ENCODE assay signal across 8 cellular contexts in the genomic region with DNA sequence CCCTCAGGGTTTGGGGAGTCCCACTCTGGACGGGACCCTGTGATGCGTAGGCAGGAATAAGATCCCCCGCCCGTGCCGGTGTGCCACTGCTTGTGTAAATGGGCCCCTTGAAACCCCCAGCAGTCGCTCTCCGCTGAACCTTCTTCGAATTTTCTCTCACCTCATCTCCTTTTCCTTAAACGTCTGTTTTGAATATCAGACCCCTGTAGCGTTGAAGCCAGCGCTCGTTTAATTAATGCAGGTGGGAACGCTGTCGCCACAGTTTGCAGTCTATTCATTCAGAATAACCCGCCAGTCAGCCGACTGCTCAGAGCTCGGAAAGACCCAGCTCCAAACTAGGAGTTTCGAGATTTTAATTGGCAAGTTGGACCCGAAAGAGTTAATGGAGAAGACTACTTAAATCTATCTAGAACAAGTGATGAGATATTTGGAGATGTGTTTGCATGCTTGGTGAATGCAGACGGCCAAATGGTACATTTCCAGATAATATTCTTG. TPM values are rescaled to one million over a fixed set of nuclear protein-coding genes. Genes with fewer than 3 reads are reported as not detected.
A peak's percentile ranks its signal among the peaks of the same experiment; 100 is the strongest.
DNase-seq lines count a peak whose midpoint lies in the region; FAIRE-seq and TF ChIP-seq lines count a peak whose summit lies in the region.

No MANE protein-coding gene starts in this region.

- POLR2A ChIA-PET in OCI-LY7 (lab: Charles Lee): interaction anchor here (0.5 to 3.5 kb wide), 13 partner anchors 9 to 362 kb away, joined by 3 to 14 read pairs (median 4); partner anchors contain the start of gene WDR89
- POLR2A ChIA-PET in H1 (lab: Charles Lee; ENCODE audit: partially characterized antibody): interaction anchor here (0.7 to 3.2 kb wide), 15 partner anchors 8 to 155 kb away, joined by 3 to 17 read pairs (median 4); partner anchors contain the start of gene WDR89

- peak overlapping the region; percentile 70 for H3K27ac ChIP-seq in OCI-LY7 (ENCODE audit: low read depth, low read length, poor library complexity, severe bottlenecking)
- peak overlapping the region; percentile 69 for H3K27ac ChIP-seq in H1 (ENCODE audit: low read depth, low read length)

- peak overlapping the region; percentile 22 for H3K27ac Mint-ChIP-seq in nephron progenitor cell

- intact Hi-C loops in OCI-LY7 (cut with micrococcal nuclease; ENCODE audit: unreplicated experiment): loop anchor here (1.0 to 2.0 kb wide), 3 partner anchors 97 to 182 kb away; partner anchors contain the start of gene WDR89

- H3K27me3 Mint-ChIP-seq in nephron progenitor cell (ENCODE audit: low read depth, poor library complexity): peaks cover 3% of the 10 kb centered on the region

- H3K4me3 ChIP-seq in GM12864 (ENCODE audit: low read depth, low read length): peak overlapping the region; percentile 88
- H3K4me3 ChIP-seq in H7 (ENCODE audit: insufficient read depth, low read depth, low read length): peak overlapping the region; percentile 86
- peak overlapping the region; percentile 92 for H3K4me3 ChIP-seq in OCI-LY7 (ENCODE audit: low read depth, low read length, poor library complexity, severe bottlenecking)
- peak overlapping the region; percentile 83 to 99 (median 88) for H3K4me3 ChIP-seq in H1 (ENCODE audit: extremely low read depth in 1 of 4, insufficient read depth in 2 of 4, low read depth in 3 of 4, low read length in 4 of 4)

- peaks cover 15% of the 10 kb centered on the region for H3K36me3 Mint-ChIP-seq in nephron progenitor cell (ENCODE audit: low read depth)

- CTCF ChIA-PET in OCI-LY7 (lab: Charles Lee; ENCODE audit: unreplicated experiment): no interaction called here
- CTCF ChIA-PET in H1 (lab: Charles Lee; ENCODE audit: partially characterized antibody): interaction anchor here (0.7 to 2.0 kb wide), 12 partner anchors 9 to 155 kb away, joined by 3 to 8 read pairs (median 4); no protein-coding TSS in a partner anchor

- no peak overlapping the region for H2AK5ac ChIP-seq in H1 (ENCODE audit: low read depth, low read length)

- H3K14ac ChIP-seq in H1 (ENCODE audit: insufficient read length): no peak overlapping the region

- H4K5ac ChIP-seq in H1 (ENCODE audit: insufficient read length, low read depth, low read length): peak overlapping the region; percentile 80

- H3K23ac ChIP-seq in H1 (ENCODE audit: insufficient read length): no peak overlapping the region

- H2BK5ac ChIP-seq in H1 (ENCODE audit: low read depth, low read length): peak overlapping the region; percentile 44; the same call in 1 of the 2 replicates

- no peaks in the 10 kb centered on the region for H3K27me3 ChIP-seq in H7 (ENCODE audit: control insufficient read depth, insufficient read depth, low read length)
- no peaks in the 10 kb centered on the region for H3K27me3 ChIP-seq in H1 (replicated peaks in 1 of 4; ENCODE audit: control insufficient read depth in 3 of 4, extremely low read depth in 1 of 4, insufficient read depth in 3 of 4, low read length in 3 of 4)

- H3K4me3 Mint-ChIP-seq in nephron progenitor cell: peak overlapping the region; percentile 91

- no peaks in the 10 kb centered on the region for H3K9me3 Mint-ChIP-seq in nephron progenitor cell

- peak in 1 of 2 experiments; percentile 13; a peak in 1 of 3 replicates for TF ChIP-seq POLR2A in H1 (IDR thresholded peaks at IDR 0.05; ENCODE audit: control extremely low read depth in 1 of 2, low read depth in 2 of 2, low read length in 2 of 2)

- peaks cover 14% of the 10 kb centered on the region; the same call in 1 of the 2 replicates for H4K20me1 ChIP-seq in OCI-LY7 (ENCODE audit: insufficient read depth, low read length)
- H4K20me1 ChIP-seq in H1 (replicated peaks in 1 of 2; ENCODE audit: control insufficient read depth in 1 of 2, insufficient read depth in 2 of 2, low read length in 2 of 2): peaks cover 0 to 3% of the 10 kb centered on the region in 2 experiments

- H4K8ac ChIP-seq in H1 (ENCODE audit: extremely low read depth, insufficient read depth, low read length): peak overlapping the region; percentile 90

- H3K18ac ChIP-seq in H1 (ENCODE audit: extremely low read depth, low read length): no peak overlapping the region

- H2AFZ ChIP-seq in OCI-LY7 (ENCODE audit: low read length) (peak overlapping the region; percentile 79), H1 (ENCODE audit: low read length) (peak overlapping the region; percentile 72)

- H3K4ac ChIP-seq in H1 (replicated peaks; ENCODE audit: insufficient read length, low read depth, low read length): no peak overlapping the region

- peaks cover 39% of the 10 kb centered on the region for H3K4me1 Mint-ChIP-seq in nephron progenitor cell

- peaks cover 25% of the 10 kb centered on the region for H3K4me1 ChIP-seq in OCI-LY7 (ENCODE audit: insufficient read depth, low read length, poor library complexity, severe bottlenecking)
- H3K4me1 ChIP-seq in H1 (replicated peaks in 1 of 4; ENCODE audit: control insufficient read depth in 3 of 4, insufficient read depth in 4 of 4, low read length in 3 of 4): peaks cover 0 to 4% (median 0%) of the 10 kb centered on the region in 4 experiments; a peak in 3 of 7 replicates

- H2BK20ac ChIP-seq in H1 (ENCODE audit: low read length): no peak overlapping the region

- DNase-seq in GM12864 (ENCODE audit: low read depth) (no peak), H7 (no peak), OCI-LY7 (ENCODE audit: low spot score) (no peak), H1 (ENCODE audit: low read depth in 1 of 2, low spot score in 2 of 2) (no peak), nephron progenitor cell (no peak), GM10266 (ENCODE audit: extremely low spot score) (no peak)
- no peak for DNase-seq in activated CD4-positive, alpha-beta T cell treated with anti-CD3 and anti-CD28 coated beads, Interleukin-2, amount 50 U/mL, for 48 hours
- no peak for DNase-seq in activated CD8-positive, alpha-beta memory T cell treated with anti-CD3 and anti-CD28 coated beads, Interleukin-2, amount 50 U/mL, for 4 hours

- TSS peak; percentile 96 for BruUV-seq in OCI-LY7 (replicated peaks; lab: Mats Ljungman, UMichigan)

- H3K36me3 ChIP-seq in H7 (replicated peaks; ENCODE audit: control insufficient read depth, insufficient read depth, low read length) (peaks cover 4% of the 10 kb centered on the region), OCI-LY7 (ENCODE audit: insufficient read depth, low read length) (peaks cover 23% of the 10 kb centered on the region), H1 (ENCODE audit: control insufficient read depth in 2 of 4, insufficient read depth in 4 of 4, low read length in 3 of 4) (peaks cover 0 to 12% (median 5%) of the 10 kb centered on the region in 4 experiments; a peak in 6 of 8 replicates)

- no peak overlapping the region for H2BK120ac ChIP-seq in H1 (replicated peaks; ENCODE audit: low read depth, low read length)

- H3K56ac ChIP-seq in H1 (replicated peaks; ENCODE audit: insufficient read length, low read depth, low read length): no peak overlapping the region

- TF ChIP-seq CTCF in GM12864 (IDR thresholded peaks at IDR 0.05; ENCODE audit: low read depth, low read length, missing control alignments): no peak
- TF ChIP-seq CTCF in OCI-LY7 (conservative IDR thresholded peaks at IDR 0.05; ENCODE audit: low read length): no peak
- TF ChIP-seq CTCF in H1 (IDR thresholded peaks at IDR 0.05; ENCODE audit: control extremely low read depth in 1 of 3, insufficient read depth in 1 of 3, low read depth in 1 of 3, low read length in 3 of 3): no peak
- no peak for TF ChIP-seq CTCF in nephron progenitor cell (IDR thresholded peaks at IDR 0.05)
- no peak for TF ChIP-seq CTCF in GM10266 (IDR thresholded peaks at IDR 0.05; ENCODE audit: control insufficient read depth, insufficient read depth, low read depth, missing control alignments)

- H4K91ac ChIP-seq in H1 (replicated peaks; ENCODE audit: insufficient read length, low read length): no peak overlapping the region

- H2BK12ac ChIP-seq in H1 (ENCODE audit: low read depth, low read length): no peak overlapping the region

- TF ChIP-seq RAD21 in H1 (IDR thresholded peaks at IDR 0.05 in 1 of 2, conservative IDR thresholded peaks at IDR 0.05 in 1 of 2; ENCODE audit: low read depth in 2 of 2, low read length in 2 of 2): no peak

- H2BK15ac ChIP-seq in H1 (ENCODE audit: low read length): no peak overlapping the region

- 3% methylated on average over 20 of the region's 20 CpGs; no CpG with 5 or more reads in 1 of the 2 experiments for WGBS in H1 (ENCODE audit: extremely low coverage in 1 of 2, insufficient coverage in 1 of 2, insufficient read length in 1 of 2, insufficient replicate concordance in 2 of 2, low coverage in 1 of 2, low lambda C conversion rate in 2 of 2, missing lambda C conversion rate in 1 of 2), 2 experiments

- H3K9ac ChIP-seq in H1 (replicated peaks in 1 of 4; ENCODE audit: extremely low read depth in 1 of 4, low read depth in 3 of 4, low read length in 3 of 4): peak overlapping the region; percentile 52 to 78 (median 76)

- no peaks in the 10 kb centered on the region for H3K79me1 ChIP-seq in H1 (ENCODE audit: low read depth, low read length)

- H3K79me2 ChIP-seq in OCI-LY7 (ENCODE audit: insufficient read depth, low read depth, low read length) (peaks cover 32% of the 10 kb centered on the region), H1 (ENCODE audit: control insufficient read depth in 1 of 2, insufficient read depth in 2 of 2, low read length in 2 of 2) (peaks cover 0 to 35% of the 10 kb centered on the region in 2 experiments; a peak in 3 of 4 replicates)

- no peaks in the 10 kb centered on the region for H3K9me2 ChIP-seq in OCI-LY7 (ENCODE audit: insufficient read depth, low read length)

- H3K4me2 ChIP-seq in OCI-LY7 (ENCODE audit: low read length) (peak overlapping the region; percentile 83), H1 (ENCODE audit: insufficient read depth in 1 of 2, low read depth in 2 of 2, low read length in 2 of 2) (peak overlapping the region; percentile 63 to 67)

- no peak for TF ChIP-seq EP300 in H1 (IDR thresholded peaks at IDR 0.05; ENCODE audit: borderline replicate concordance in 1 of 2, low read depth in 2 of 2, low read length in 2 of 2)

- H3K9me3 ChIP-seq in OCI-LY7 (ENCODE audit: low read length): no peaks in the 10 kb centered on the region
- H3K9me3 ChIP-seq in H1 (ENCODE audit: insufficient read depth in 2 of 2, low read depth in 1 of 2, low read length in 1 of 2): no peaks in the 10 kb centered on the region

- FAIRE-seq in H1 (lab: Jason Lieb, UNC): no peak

- H3K23me2 ChIP-seq in H1 (ENCODE audit: low read depth, low read length): 0 out of 2 replicates have a peak, but pooled peaks cover 3% of the 10 kb centered on the region

RNA-seq across cellular contexts. Expression of gene PPP2R5E, which starts 0.7 kb away (rescaled TPM):
- total RNA-seq in H7 (2014; rRNA removed; shearing (Covaris generic)): 18.6 and 29.4 TPM in 2 replicates
- 10.1 and 12.5 TPM in 2 replicates for total RNA-seq in OCI-LY7 (2014; rRNA removed; shearing (Covaris generic))
- 47.8 and 48.8 TPM in 2 replicates for total RNA-seq in OCI-LY7 (2022)
- 59.6 and 64.6 TPM in 2 replicates for total RNA-seq in H1 (2021; fragmentation: NEBNext Ultra II Directional; extraction: Animal tissue kit (Norgen Biotek cat#: 25700))
- polyA plus RNA-seq in H1 (2011; rRNA removed): 4.9 and 6.8 TPM in 2 replicates
- polyA plus RNA-seq in H1 (2011; cell fraction: cytosol; rRNA removed): 8.7 TPM
- polyA plus RNA-seq in H1 (2011; cell fraction: nucleus; rRNA removed): 7.2 TPM
- polyA plus RNA-seq in H1 (2012, experiment 1 of 2): 14.5 to 24.8 TPM (median 19.9 TPM) in 4 replicates
- polyA plus RNA-seq in H1 (2012, experiment 2 of 2): 2.8 TPM
- polyA plus RNA-seq in H1 (2013, experiment 1 of 2): 33.3 TPM
- polyA plus RNA-seq in H1 (2013, experiment 2 of 2): 32.0 TPM
- 20.9 and 27.1 TPM in 2 replicates for polyA minus RNA-seq in H1 (2011; rRNA and poly(A)+ RNA removed)
- 20.7 TPM for polyA minus RNA-seq in H1 (2011; cell fraction: cytosol; rRNA and poly(A)+ RNA removed)
- polyA minus RNA-seq in H1 (2011; cell fraction: nucleus; rRNA and poly(A)+ RNA removed): 42.6 TPM
